8 cellular contexts compared by ENCODE assay signal in the genomic region with DNA sequence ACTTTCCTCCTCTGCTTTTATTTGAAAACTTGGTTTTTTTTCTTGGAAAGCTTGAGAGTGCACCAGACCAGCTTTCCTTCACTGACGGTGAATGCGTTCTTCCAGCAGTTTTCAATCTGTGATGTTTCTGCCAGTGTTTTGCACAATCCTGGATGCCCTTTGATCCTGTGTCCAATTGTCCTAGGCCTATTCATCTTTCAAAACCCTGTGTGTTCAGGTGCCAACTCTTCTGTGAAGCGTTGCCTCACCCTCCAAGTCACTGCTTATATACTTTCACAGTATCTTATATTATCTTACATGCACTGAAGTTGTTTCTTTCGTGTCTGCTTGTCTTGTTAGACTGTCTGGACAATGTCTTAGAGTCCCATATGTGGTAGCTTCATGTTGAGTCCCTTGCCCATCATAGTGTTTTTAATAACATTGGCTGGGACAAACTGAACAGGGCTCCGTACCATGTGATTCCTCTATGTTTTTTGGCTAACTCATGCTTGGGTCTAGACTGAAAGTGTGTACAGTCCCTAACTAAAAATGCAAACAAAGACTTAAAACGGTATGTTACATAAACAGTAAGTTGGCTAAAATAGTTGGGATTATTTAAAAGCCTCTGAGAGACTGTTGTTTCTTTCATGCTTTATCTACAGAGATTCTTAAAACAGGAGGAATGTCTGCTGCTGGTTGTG. TPM values are rescaled to one million over a fixed set of nuclear protein-coding genes. Genes with fewer than 3 reads are reported as not detected.
A peak's percentile ranks its signal among the peaks of the same experiment; 100 is the strongest.
DNase-seq lines count a peak whose midpoint lies in the region; ATAC-seq, FAIRE-seq and TF ChIP-seq lines count a peak whose summit lies in the region.

No MANE protein-coding gene starts in this region.

- H3K4me2 ChIP-seq in skeletal muscle satellite cell (ENCODE audit: low read length): peak overlapping the region; percentile 85

- ATAC-seq in HG02840 (IDR thresholded peaks at IDR 0.05; ENCODE audit: low FRiP score, unreplicated experiment): no peak

- H3K9me3 ChIP-seq in kidney (ENCODE audit: control insufficient read depth in 1 of 2, low read length in 2 of 2): no peaks in the 10 kb centered on the region
- H3K9me3 ChIP-seq in skeletal muscle satellite cell (replicated peaks; ENCODE audit: low read length): no peaks in the 10 kb centered on the region

- no peak for TF ChIP-seq CTCF in astrocyte of the spinal cord (IDR thresholded peaks at IDR 0.05; ENCODE audit: low read depth, low read length)
- no peak for TF ChIP-seq CTCF in kidney (IDR thresholded peaks at IDR 0.05; ENCODE audit: borderline replicate concordance, extremely low read depth, insufficient read depth)

- H3K4me3 ChIP-seq in astrocyte of the spinal cord (ENCODE audit: low read depth, low read length) (peak overlapping the region; percentile 61), kidney (ENCODE audit: low read length in 2 of 2) (peak overlapping the region; percentile 52 to 62), skeletal muscle satellite cell (ENCODE audit: low read length) (peak overlapping the region; percentile 83)

- H3K9ac ChIP-seq in kidney (ENCODE audit: low read length in 2 of 2) (peak overlapping the region; percentile 37 to 64), skeletal muscle satellite cell (ENCODE audit: low read depth, low read length) (peak overlapping the region; percentile 89)

- H3K36me3 ChIP-seq in kidney (ENCODE audit: control insufficient read depth in 1 of 2, insufficient read depth in 2 of 2, low read length in 2 of 2): no peaks in the 10 kb centered on the region
- H3K36me3 ChIP-seq in skeletal muscle satellite cell (ENCODE audit: insufficient read depth, low read length): peaks cover 11% of the 10 kb centered on the region

- in situ Hi-C loops in astrocyte of the spinal cord (cut with HindIII; ENCODE audit: low sequenced_read_pairs): no loop called here

- intact Hi-C loops in kidney (cut with DNase I): no loop called here

- FAIRE-seq in HTR-8/SVneo (lab: Jason Lieb, UNC) (peak; percentile 28), kidney (lab: Jason Lieb, UNC) (no peak)

- H3K27me3 ChIP-seq in skeletal muscle satellite cell (ENCODE audit: control insufficient read depth, insufficient read depth, low read length): no peaks in the 10 kb centered on the region

- no peak for DNase-seq in HTR-8/SVneo (ENCODE audit: insufficient read length, low spot score)
- DNase-seq in astrocyte of the spinal cord (ENCODE audit: low read depth, low spot score): peak; percentile 56
- DNase-seq in kidney: no peak
- DNase-seq in dedifferentiated amniotic fluid mesenchymal stem cell (ENCODE audit: extremely low spot score): no peak
- no peak for DNase-seq in NCI-H446 (lab: John Stamatoyannopoulos, UW)
- no peak for DNase-seq in activated CD4-positive, alpha-beta T cell treated with anti-CD3 and anti-CD28 coated beads, Interleukin-2, amount 50 U/mL, for 48 hours

- peak overlapping the region; percentile 61 to 73 for H3K27ac ChIP-seq in kidney (ENCODE audit: low read depth in 2 of 2, low read length in 2 of 2)

- H3K4me1 ChIP-seq in kidney (ENCODE audit: control insufficient read depth in 1 of 2, insufficient read depth in 1 of 2, low read depth in 1 of 2, low read length in 2 of 2): peaks cover 0 to 4% of the 10 kb centered on the region in 2 donors
- peaks cover 45% of the 10 kb centered on the region for H3K4me1 ChIP-seq in skeletal muscle satellite cell (ENCODE audit: control insufficient read depth, insufficient read depth, low read length)

RNA-seq across cellular contexts. Expression of a gene that starts 2.0 kb away (rescaled TPM):
- 18.7 TPM for total RNA-seq in kidney
- polyA plus RNA-seq in kidney (ENCODE audit: insufficient read depth, low read depth, low replicate concordance): 3.1 TPM
- total RNA-seq in skeletal muscle satellite cell (2012; rRNA removed): 8.1 and 9.4 TPM in 2 replicates
